In genomic region chr14:71117839-71118743, GRCh38 we compare ENCODE assay signal across 10 cellular contexts.
DNase-seq lines count a peak whose midpoint lies in the region; ATAC-seq, FAIRE-seq and TF ChIP-seq lines count a peak whose summit lies in the region.
"Had no signal": no experiment of that assay in that cellular context is flagged by ENCODE, and none has a peak within 500 bp of the region (broad histone marks: within the 10 kb centered on the region; RNA-seq: fewer than 3 reads in every experiment).

No MANE protein-coding gene starts in this region.

- no peaks in the 10 kb centered on the region for H3K9me3 ChIP-seq in MG63
- H3K9me3 ChIP-seq in muscle layer of duodenum (ENCODE audit: control insufficient read depth in 1 of 2, low read length in 2 of 2), result peaks cover 0 to 4% of the 10 kb centered on the region in 2 donors
- H3K9me3 ChIP-seq in gastrocnemius medialis, result no peaks in the 10 kb centered on the region

- CTCF ChIA-PET in Calu3 (lab: Charles Lee), result interaction anchor here (0.9 kb wide), 1 partner anchor 207 kb away, joined by 3 read pairs; no protein-coding TSS in a partner anchor

- in situ Hi-C loops in gastrocnemius medialis (cut with MboI; ENCODE audit: low sequenced_read_pairs in 4 of 4), result no loop called here

- peaks cover 36% of the 10 kb centered on the region for H3K4me1 Mint-ChIP-seq in Calu3 (ENCODE audit: low read depth, unreplicated experiment)

- no peak for TF ChIP-seq POLR2A in gastrocnemius medialis (IDR thresholded peaks at IDR 0.05)

- H3K9me3 Mint-ChIP-seq in Calu3 (ENCODE audit: low read depth, unreplicated experiment), result no peaks in the 10 kb centered on the region

- H3K27me3 Mint-ChIP-seq in Calu3 (ENCODE audit: unreplicated experiment), result no peaks in the 10 kb centered on the region

- no peak for ATAC-seq in gastrocnemius medialis

- H3K36me3 ChIP-seq in MG63 (peaks cover 2% of the 10 kb centered on the region; the same call in 1 of the 2 replicates), bronchial epithelial cell (ENCODE audit: control insufficient read depth, insufficient read depth, low read length) (no peaks in the 10 kb centered on the region), muscle layer of duodenum (ENCODE audit: control insufficient read depth in 1 of 2, insufficient read depth in 2 of 2, low read length in 2 of 2) (peaks cover 0 to 3% of the 10 kb centered on the region in 2 donors), gastrocnemius medialis (no peaks in the 10 kb centered on the region)

- FAIRE-seq in bronchial epithelial cell (lab: Jason Lieb, UNC), result no peak

- DNase-seq in Calu3, result peak; percentile 68
- DNase-seq in MG63, result peak; percentile 4
- DNase-seq in bronchial epithelial cell (ENCODE audit: low read depth), result peak; percentile 91
- no peak for DNase-seq in gastrocnemius medialis
- no peak for DNase-seq in globus pallidus (ENCODE audit: low spot score)
- no peak for DNase-seq in GM19240 (ENCODE audit: insufficient read length, low spot score)
- DNase-seq in NCI-H1092 (lab: John Stamatoyannopoulos, UW), result no peak
- DNase-seq: activated CD8-positive, alpha-beta memory T cell treated with anti-CD3 and anti-CD28 coated beads, Interleukin-2, amount 50 U/mL, for 48 hours; NCI-H510A had no signal

- no peak overlapping the region for H3K4me3 ChIP-seq in MG63
- H3K4me3 ChIP-seq in bronchial epithelial cell (ENCODE audit: low read depth, low read length), result no peak overlapping the region
- H3K4me3 ChIP-seq in muscle layer of duodenum (ENCODE audit: low read depth in 1 of 2, low read length in 2 of 2), result no peak overlapping the region
- H3K4me3 ChIP-seq in gastrocnemius medialis, result no peak overlapping the region

- TSS peak; percentile 93 for BruUV-seq in Calu3 (replicated peaks; lab: Mats Ljungman, UMichigan)

- intact Hi-C loops in Calu3 (cut with micrococcal nuclease; ENCODE audit: unreplicated experiment) (loop anchor here (10.0 kb wide), 1 partner anchor 737 kb away; no protein-coding TSS in a partner anchor), gastrocnemius medialis (cut with DNase I; ENCODE audit: low total_unique reads) (no loop called here)

- peak overlapping the region; percentile 49 for H3K4me3 Mint-ChIP-seq in Calu3 (ENCODE audit: low read depth, unreplicated experiment)

- H3K36me3 Mint-ChIP-seq in Calu3 (ENCODE audit: insufficient read depth, unreplicated experiment), result peaks cover 8% of the 10 kb centered on the region

- H3K27ac ChIP-seq in muscle layer of duodenum (ENCODE audit: low read length) (peak overlapping the region; percentile 73), gastrocnemius medialis (no peak overlapping the region)

- TF ChIP-seq CTCF in Calu3 (IDR thresholded peaks at IDR 0.05; ENCODE audit: unreplicated experiment) (no peak), bronchial epithelial cell (IDR thresholded peaks at IDR 0.05; ENCODE audit: insufficient read depth, low read length, severe bottlenecking) (no peak), gastrocnemius medialis (IDR thresholded peaks at IDR 0.05 in 4 of 5, conservative IDR thresholded peaks at IDR 0.05 in 1 of 5) (no peak)

- no peaks in the 10 kb centered on the region for H3K4me1 ChIP-seq in muscle layer of duodenum (ENCODE audit: control insufficient read depth in 1 of 2, insufficient read depth in 2 of 2, low read length in 2 of 2)
- H3K4me1 ChIP-seq in gastrocnemius medialis, result no peaks in the 10 kb centered on the region

- H3K27me3 ChIP-seq in MG63 (no peaks in the 10 kb centered on the region), bronchial epithelial cell (ENCODE audit: control insufficient read depth, insufficient read depth, low read length) (no peaks in the 10 kb centered on the region), muscle layer of duodenum (ENCODE audit: low read depth, low read length) (no peaks in the 10 kb centered on the region), gastrocnemius medialis (no peaks in the 10 kb centered on the region)

- peak overlapping the region; percentile 92 for H3K27ac Mint-ChIP-seq in Calu3 (ENCODE audit: unreplicated experiment)

Comparison
In these comparisons a context has a peak if more than half of its experiments do, and no peak if none do; other contexts are left out.
1. DNase-seq: peak in Calu3 (single experiment), MG63 (single experiment) and bronchial epithelial cell (single experiment); none in gastrocnemius medialis (0 of 2), globus pallidus (single experiment), GM19240 (single experiment) and NCI-H1092 (single experiment).